ENCODE assay signal across 9 cellular contexts in genomic region chr7:55140221-55140980, GRCh38.
A peak's percentile ranks its signal among the peaks of the same experiment; 100 is the strongest.
DNase-seq lines count a peak whose midpoint lies in the region; ATAC-seq and TF ChIP-seq lines count a peak whose summit lies in the region.
"Had no signal": no experiment of that assay in that cellular context is flagged by ENCODE, and none has a peak within 500 bp of the region (broad histone marks: within the 10 kb centered on the region; RNA-seq: fewer than 3 reads in every experiment).

No MANE protein-coding gene starts in this region.

- no peak overlapping the region for H3K4me3 Mint-ChIP-seq in immature natural killer cell
- no peak overlapping the region for H3K4me3 Mint-ChIP-seq in CD14-positive monocyte
- H3K4me3 Mint-ChIP-seq: activated naive CD4-positive, alpha-beta T cell treated with anti-CD3 and anti-CD28 coated beads, Interleukin-2, amount 50 U/mL, for 24 hours had no signal

- H3K4me1 ChIP-seq in heart left ventricle = peaks cover 0 to 16% (median 0%) of the 10 kb centered on the region in 12 donors

- no peak for TF ChIP-seq POLR2A in heart left ventricle (IDR thresholded peaks at IDR 0.05)

- H3K36me3 Mint-ChIP-seq in immature natural killer cell (peaks cover 0 to 4% (median 3%) of the 10 kb centered on the region in 3 donors), CD14-positive monocyte (no peaks in the 10 kb centered on the region)
- H3K36me3 Mint-ChIP-seq: activated naive CD4-positive, alpha-beta T cell treated with anti-CD3 and anti-CD28 coated beads, Interleukin-2, amount 50 U/mL, for 24 hours had no signal

- H3K27ac ChIP-seq in heart left ventricle = peak overlapping the region in 7 of 12 donors; percentile 8 to 56 (median 23)

- intact Hi-C loops in heart left ventricle (cut with DNase I) (loop anchor here in 1 of 10 donors (5.0 kb wide), 1 partner anchor 118 kb away; no protein-coding TSS in a partner anchor), CD14-positive monocyte (cut with micrococcal nuclease) (no loop called here)

- peak; percentile 8 for DNase-seq in GM12864 (ENCODE audit: low read depth)
- DNase-seq in heart left ventricle = peak in 4 of 5 donors; percentile 48 to 77 (median 57)
- no peak for DNase-seq in stimulated activated CD4-positive, alpha-beta T cell treated with anti-CD3 and anti-CD28 coated beads, Interleukin-15, amount 100 ng/mL, for 24 hours
- DNase-seq in immature natural killer cell = no peak
- no peak for DNase-seq in CD14-positive monocyte (ENCODE audit: low spot score)
- no peak for DNase-seq in NCI-H82 (lab: John Stamatoyannopoulos, UW)

- TF ChIP-seq CTCF in GM12864 (IDR thresholded peaks at IDR 0.05; ENCODE audit: low read depth, low read length, missing control alignments) (no peak), heart left ventricle (IDR thresholded peaks at IDR 0.05) (no peak), CD14-positive monocyte (IDR thresholded peaks at IDR 0.05) (no peak)

- WGBS in heart left ventricle, 4 donors = 28 to 39% (median 30%) methylated on average over 7 to 8 of the region's 8 CpGs

- H3K27me3 Mint-ChIP-seq in immature natural killer cell (ENCODE audit: low read depth in 3 of 3) = peaks cover 1 to 9% (median 3%) of the 10 kb centered on the region in 3 donors
- peaks cover 0 to 1% (median 0%) of the 10 kb centered on the region in 3 donors for H3K27me3 Mint-ChIP-seq in CD14-positive monocyte (ENCODE audit: low read depth in 3 of 3)

- ATAC-seq in GM21423 (IDR thresholded peaks at IDR 0.05; ENCODE audit: unreplicated experiment) (peak; percentile 96), HG03575 (IDR thresholded peaks at IDR 0.05; ENCODE audit: extremely low read depth, insufficient number of reproducible peaks, low FRiP score, unreplicated experiment) (peak; percentile 97), heart left ventricle (peak; percentile 70 to 88 (median 78))

- H3K4me3 ChIP-seq in GM12864 (ENCODE audit: low read depth, low read length) = no peak overlapping the region
- no peak overlapping the region for H3K4me3 ChIP-seq in heart left ventricle

- H3K36me3 ChIP-seq in heart left ventricle = peaks cover 0 to 24% (median 13%) of the 10 kb centered on the region in 9 donors

- H3K4me1 Mint-ChIP-seq in immature natural killer cell = no peaks in the 10 kb centered on the region
- no peaks in the 10 kb centered on the region for H3K4me1 Mint-ChIP-seq in CD14-positive monocyte
- H3K4me1 Mint-ChIP-seq: activated naive CD4-positive, alpha-beta T cell treated with anti-CD3 and anti-CD28 coated beads, Interleukin-2, amount 50 U/mL, for 24 hours had no signal

- no peaks in the 10 kb centered on the region for H3K27me3 ChIP-seq in heart left ventricle

- peaks cover 0 to 9% (median 0%) of the 10 kb centered on the region in 12 donors for H3K9me3 ChIP-seq in heart left ventricle

- H3K27ac Mint-ChIP-seq in immature natural killer cell = no peak overlapping the region
- no peak overlapping the region for H3K27ac Mint-ChIP-seq in CD14-positive monocyte
- H3K27ac Mint-ChIP-seq: activated naive CD4-positive, alpha-beta T cell treated with anti-CD3 and anti-CD28 coated beads, Interleukin-2, amount 50 U/mL, for 24 hours had no signal

- H3K9me3 Mint-ChIP-seq in immature natural killer cell (peaks cover 0 to 11% (median 4%) of the 10 kb centered on the region in 6 donors), CD14-positive monocyte (peaks cover 0 to 11% (median 0%) of the 10 kb centered on the region in 7 donors)

Comparison
In these comparisons a context has a peak if more than half of its experiments do, and no peak if none do; other contexts are left out.
1. DNase-seq: peak in GM12864 (single experiment) and heart left ventricle (4 of 5); none in stimulated activated CD4-positive, alpha-beta T cell treated with anti-CD3 and anti-CD28 coated beads, Interleukin-15, amount 100 ng/mL, for 24 hours (single experiment), immature natural killer cell (0 of 3), CD14-positive monocyte (single experiment) and NCI-H82 (single experiment).
2. Peak in every context shown above with its lines, with median percentiles within 50 percentile points of each other: ATAC-seq.